Comparison of ENCODE assay signal across 8 cellular contexts in genomic region chr19:42242071-42242511, GRCh38. TPM values are rescaled to one million over a fixed set of nuclear protein-coding genes. Genes with fewer than 3 reads are reported as not detected.
DNase-seq lines count a peak whose midpoint lies in the region; TF ChIP-seq lines count a peak whose summit lies in the region.

No MANE protein-coding gene starts in this region.

- H3K4me2 ChIP-seq in Karpas-422 (ENCODE audit: low read depth, low read length, poor library complexity, severe bottlenecking): peak overlapping the region; percentile 86

- intact Hi-C loops in vagina (cut with DNase I): loop anchor here (1.0 kb wide), 1 partner anchor 83 kb away; the partner anchor contains the start of gene MEGF8

- TF ChIP-seq POLR2A in vagina (IDR thresholded peaks at IDR 0.05): no peak

- H3K79me2 ChIP-seq in Karpas-422 (ENCODE audit: low read length): peaks cover 36% of the 10 kb centered on the region

- peak; percentile 47 for DNase-seq in NCI-H82 (lab: John Stamatoyannopoulos, UW)
- DNase-seq in NCI-H82 treated with DMSO at 0.1 percent for 48 hours (lab: John Stamatoyannopoulos, UW; ENCODE audit: unreplicated experiment): no peak
- no peak for DNase-seq in Karpas-422
- DNase-seq in caudate nucleus (lab: John Stamatoyannopoulos, UW): peak in 2 of 61 donors; percentile 56 to 61
- no peak for DNase-seq in vagina (ENCODE audit: extremely low spot score in 2 of 2)
- DNase-seq in ecto neural progenitor cell (ENCODE audit: low spot score): no peak
- no peak for DNase-seq in NCI-H345 (lab: John Stamatoyannopoulos, UW)

- H3K27ac ChIP-seq in Karpas-422 (ENCODE audit: low read length): peak overlapping the region; percentile 35
- H3K27ac ChIP-seq in caudate nucleus (ENCODE audit: low read depth, low read length): peak overlapping the region; percentile 52
- H3K27ac ChIP-seq in vagina: peak overlapping the region; percentile 85

- peaks cover 10% of the 10 kb centered on the region; the same call in 1 of the 2 replicates for H4K20me1 ChIP-seq in Karpas-422 (ENCODE audit: insufficient read depth, low read depth, low read length)

- H3K9me2 ChIP-seq in Karpas-422 (replicated peaks; ENCODE audit: insufficient read depth, low read length): no peaks in the 10 kb centered on the region

- no peak for TF ChIP-seq CTCF in vagina (IDR thresholded peaks at IDR 0.05)

- peak overlapping the region; percentile 77 for H3K9ac ChIP-seq in Karpas-422 (ENCODE audit: low read length)

- H3K4me3 ChIP-seq in Karpas-422 (ENCODE audit: low read length) (peak overlapping the region; percentile 76), mononuclear cell (ENCODE audit: low read length) (peak overlapping the region; percentile 56), vagina (peak overlapping the region; percentile 63 to 89)

- H3K27me3 ChIP-seq in Karpas-422 (ENCODE audit: low read length) (no peaks in the 10 kb centered on the region), mononuclear cell (ENCODE audit: insufficient read depth, low read length) (no peaks in the 10 kb centered on the region), vagina (no peaks in the 10 kb centered on the region)

- no peak overlapping the region for H2AFZ ChIP-seq in Karpas-422 (ENCODE audit: low read length)

- H3K9me3 ChIP-seq in Karpas-422 (ENCODE audit: low read length) (no peaks in the 10 kb centered on the region), mononuclear cell (ENCODE audit: low read depth, low read length) (no peaks in the 10 kb centered on the region), vagina (no peaks in the 10 kb centered on the region)

- peaks cover 37% of the 10 kb centered on the region for H3K4me1 ChIP-seq in Karpas-422 (ENCODE audit: low read length)
- peaks cover 42% of the 10 kb centered on the region for H3K4me1 ChIP-seq in mononuclear cell (ENCODE audit: insufficient read depth, low read length)
- peaks cover 55% of the 10 kb centered on the region for H3K4me1 ChIP-seq in vagina

- H3K36me3 ChIP-seq in Karpas-422 (ENCODE audit: insufficient read depth, low read length) (peaks cover 10% of the 10 kb centered on the region; the same call in 1 of the 2 replicates), vagina (peaks cover 0 to 4% of the 10 kb centered on the region in 2 donors)

RNA-seq across cellular contexts. Expression of gene GSK3A, which starts 0.3 kb away (rescaled TPM):
- 17.7 and 29.3 TPM in 2 replicates for total RNA-seq in Karpas-422 (2014; rRNA removed; shearing (Covaris generic); ENCODE audit: low replicate concordance)
- 13.1 TPM for total RNA-seq in mononuclear cell
- total RNA-seq in vagina: 21.1 TPM

RNA-seq across cellular contexts. Expression of gene ERF, which starts 12.8 kb away (rescaled TPM):
- total RNA-seq in Karpas-422 (2014; rRNA removed; shearing (Covaris generic); ENCODE audit: low replicate concordance): 36.4 and 53.6 TPM in 2 replicates
- 35.2 TPM for total RNA-seq in mononuclear cell
- total RNA-seq in vagina: 44.7 TPM

RNA-seq across cellular contexts. Expression of gene ZNF526, which starts 22.0 kb away (rescaled TPM):
- total RNA-seq in Karpas-422 (2014; rRNA removed; shearing (Covaris generic); ENCODE audit: low replicate concordance): 3.4 and 9.1 TPM in 2 replicates
- total RNA-seq in mononuclear cell: 5.2 TPM
- 6.1 TPM for total RNA-seq in vagina

RNA-seq across cellular contexts. Expression of gene DEDD2, which starts 24.6 kb away (rescaled TPM):
- total RNA-seq in Karpas-422 (2014; rRNA removed; shearing (Covaris generic); ENCODE audit: low replicate concordance): 16.3 and 42.7 TPM in 2 replicates
- total RNA-seq in mononuclear cell: 128 TPM
- total RNA-seq in vagina: 25.3 TPM

RNA-seq across cellular contexts. Expression of gene CIC, which starts 27.0 kb away (rescaled TPM):
- total RNA-seq in Karpas-422 (2014; rRNA removed; shearing (Covaris generic); ENCODE audit: low replicate concordance): 25.0 and 30.6 TPM in 2 replicates
- total RNA-seq in mononuclear cell (36.0 TPM), vagina (36.1 TPM)

Comparison
In these comparisons a context has a peak if more than half of its experiments do, and no peak if none do; other contexts are left out.
1. H3K27ac ChIP-seq: peak in every context shown above with its lines; median percentile 85 in vagina; 52 in caudate nucleus; 35 in Karpas-422.